1 cellular context compared by ENCODE assay signal in the genomic region with DNA sequence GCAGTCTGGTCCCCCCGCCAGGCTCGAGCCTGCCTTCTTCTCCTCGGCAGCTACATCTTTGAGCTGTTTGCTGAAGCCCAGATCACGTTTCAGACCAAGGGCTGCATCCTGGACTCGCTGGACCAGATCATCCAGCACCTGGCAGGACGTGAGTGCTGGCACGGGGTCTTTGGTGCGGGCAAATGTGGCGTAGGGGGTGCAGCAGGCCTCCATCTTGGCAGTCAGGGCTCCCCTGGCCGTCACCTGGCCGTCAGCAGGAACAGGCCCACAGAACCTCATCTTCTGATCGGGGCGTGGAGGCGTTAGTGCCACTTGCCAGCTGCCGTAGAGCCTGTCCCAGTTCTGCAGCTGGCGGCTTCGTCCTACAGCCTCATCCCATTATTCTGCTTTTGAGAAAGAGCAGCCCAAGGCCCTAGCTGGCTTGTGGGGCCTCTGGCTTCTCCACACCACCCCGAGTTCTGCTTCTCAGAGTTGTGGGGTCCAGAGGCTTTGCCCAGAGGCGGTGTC.
TF ChIP-seq lines count a peak whose summit lies in the region.

No MANE protein-coding gene starts in this region.

TF ChIP-seq in IMR-90, 13 proteins besides CTCF, POLR2A, EP300 and RAD21:
- TF ChIP-seq MAFK (IDR thresholded peaks at IDR 0.05; ENCODE audit: low read depth, low read length) (no peak), MXI1 (IDR thresholded peaks at IDR 0.05; ENCODE audit: borderline replicate concordance, low read depth, low read length) (no peak), RFX5 (IDR thresholded peaks at IDR 0.05; ENCODE audit: low read depth, low read length) (no peak), NFE2L2 (IDR thresholded peaks at IDR 0.05; ENCODE audit: low read depth, low read length) (no peak), RCOR1 (IDR thresholded peaks at IDR 0.05; ENCODE audit: insufficient replicate concordance, low read length) (no peak), SMC3 (IDR thresholded peaks at IDR 0.05; ENCODE audit: low read depth, low read length) (no peak), MAZ (IDR thresholded peaks at IDR 0.05; ENCODE audit: borderline replicate concordance, low read depth, low read length) (no peak), BHLHE40 (IDR thresholded peaks at IDR 0.05; ENCODE audit: low read depth, low read length) (no peak), CHD1 (IDR thresholded peaks at IDR 0.05; ENCODE audit: low read depth, low read length) (no peak), CEBPB (IDR thresholded peaks at IDR 0.05; ENCODE audit: low read depth, low read length) (no peak), FOS (IDR thresholded peaks at IDR 0.05; ENCODE audit: low read depth, low read length) (no peak)
- TF ChIP-seq, protein P1, sequence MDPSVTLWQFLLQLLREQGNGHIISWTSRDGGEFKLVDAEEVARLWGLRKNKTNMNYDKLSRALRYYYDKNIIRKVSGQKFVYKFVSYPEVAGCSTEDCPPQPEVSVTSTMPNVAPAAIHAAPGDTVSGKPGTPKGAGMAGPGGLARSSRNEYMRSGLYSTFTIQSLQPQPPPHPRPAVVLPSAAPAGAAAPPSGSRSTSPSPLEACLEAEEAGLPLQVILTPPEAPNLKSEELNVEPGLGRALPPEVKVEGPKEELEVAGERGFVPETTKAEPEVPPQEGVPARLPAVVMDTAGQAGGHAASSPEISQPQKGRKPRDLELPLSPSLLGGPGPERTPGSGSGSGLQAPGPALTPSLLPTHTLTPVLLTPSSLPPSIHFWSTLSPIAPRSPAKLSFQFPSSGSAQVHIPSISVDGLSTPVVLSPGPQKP (IDR thresholded peaks at IDR 0.05; ENCODE audit: borderline replicate concordance, low read depth, low read length): no peak
- TF ChIP-seq, protein P2, sequence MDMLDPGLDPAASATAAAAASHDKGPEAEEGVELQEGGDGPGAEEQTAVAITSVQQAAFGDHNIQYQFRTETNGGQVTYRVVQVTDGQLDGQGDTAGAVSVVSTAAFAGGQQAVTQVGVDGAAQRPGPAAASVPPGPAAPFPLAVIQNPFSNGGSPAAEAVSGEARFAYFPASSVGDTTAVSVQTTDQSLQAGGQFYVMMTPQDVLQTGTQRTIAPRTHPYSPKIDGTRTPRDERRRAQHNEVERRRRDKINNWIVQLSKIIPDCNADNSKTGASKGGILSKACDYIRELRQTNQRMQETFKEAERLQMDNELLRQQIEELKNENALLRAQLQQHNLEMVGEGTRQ (IDR thresholded peaks at IDR 0.05; ENCODE audit: low read depth, low read length): no peak
